In the genomic region with DNA sequence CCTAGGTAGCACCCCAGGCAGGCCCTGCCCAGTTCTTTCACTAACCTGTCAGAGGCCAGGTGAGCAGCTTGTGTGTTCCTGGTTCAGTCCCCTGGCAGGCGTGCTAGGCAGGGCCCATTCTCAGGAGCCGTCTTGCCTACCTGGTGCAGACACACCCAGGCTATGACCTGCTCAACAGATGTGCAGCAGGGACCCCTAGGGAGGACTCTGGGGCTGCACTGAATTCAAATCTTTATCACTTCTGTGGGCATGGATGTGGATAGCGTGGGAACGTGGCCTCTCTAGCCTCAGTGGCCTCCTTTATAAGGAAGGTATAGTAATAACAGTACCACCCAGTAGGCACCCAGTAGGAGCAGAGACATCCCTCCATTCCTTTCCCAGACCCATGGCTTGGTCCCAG, we compare ENCODE assay signal across 2 cellular contexts.
TF ChIP-seq lines count a peak whose summit lies in the region.

No MANE protein-coding gene starts in this region.

TF ChIP-seq in A549, 52 proteins besides CTCF, POLR2A, EP300 and RAD21:
- no peak for TF ChIP-seq JUNB (IDR thresholded peaks at IDR 0.05)
- no peak for TF ChIP-seq CBX2 (IDR thresholded peaks at IDR 0.05; ENCODE audit: borderline replicate concordance, low read depth)
- TF ChIP-seq FOSB (CRISPR knock-in tag; IDR thresholded peaks at IDR 0.05): no peak
- TF ChIP-seq SMC3 (IDR thresholded peaks at IDR 0.05): no peak
- TF ChIP-seq NFE2L2 (conservative IDR thresholded peaks at IDR 0.05; ENCODE audit: low read length): no peak
- no peak for TF ChIP-seq MYC (IDR thresholded peaks at IDR 0.05; ENCODE audit: borderline replicate concordance, low read length)
- TF ChIP-seq KDM5A (IDR thresholded peaks at IDR 0.05): no peak
- TF ChIP-seq MAFK (IDR thresholded peaks at IDR 0.05; ENCODE audit: partially characterized antibody): no peak
- TF ChIP-seq GATA3 (IDR thresholded peaks at IDR 0.05; ENCODE audit: borderline replicate concordance): no peak

TF ChIP-seq in K562, 482 proteins besides CTCF, POLR2A, EP300 and RAD21:
- TF ChIP-seq ZNF239 (CRISPR knock-in tag; IDR thresholded peaks at IDR 0.05) (no peak), ZNF696 (CRISPR knock-in tag; conservative IDR thresholded peaks at IDR 0.05) (no peak), ZSCAN32 (CRISPR knock-in tag; IDR thresholded peaks at IDR 0.05) (no peak), HNRNPUL1 (IDR thresholded peaks at IDR 0.05; ENCODE audit: low read length) (no peak), KHSRP (IDR thresholded peaks at IDR 0.05) (no peak), ZBTB1 (CRISPR knock-in tag; IDR thresholded peaks at IDR 0.05; ENCODE audit: borderline replicate concordance, low read depth) (no peak), POLR2AphosphoS5 (IDR thresholded peaks at IDR 0.05; ENCODE audit: control insufficient read depth, insufficient read depth, low read depth, low read length) (no peak)
